1 cellular context compared by ENCODE assay signal in the genomic region with DNA sequence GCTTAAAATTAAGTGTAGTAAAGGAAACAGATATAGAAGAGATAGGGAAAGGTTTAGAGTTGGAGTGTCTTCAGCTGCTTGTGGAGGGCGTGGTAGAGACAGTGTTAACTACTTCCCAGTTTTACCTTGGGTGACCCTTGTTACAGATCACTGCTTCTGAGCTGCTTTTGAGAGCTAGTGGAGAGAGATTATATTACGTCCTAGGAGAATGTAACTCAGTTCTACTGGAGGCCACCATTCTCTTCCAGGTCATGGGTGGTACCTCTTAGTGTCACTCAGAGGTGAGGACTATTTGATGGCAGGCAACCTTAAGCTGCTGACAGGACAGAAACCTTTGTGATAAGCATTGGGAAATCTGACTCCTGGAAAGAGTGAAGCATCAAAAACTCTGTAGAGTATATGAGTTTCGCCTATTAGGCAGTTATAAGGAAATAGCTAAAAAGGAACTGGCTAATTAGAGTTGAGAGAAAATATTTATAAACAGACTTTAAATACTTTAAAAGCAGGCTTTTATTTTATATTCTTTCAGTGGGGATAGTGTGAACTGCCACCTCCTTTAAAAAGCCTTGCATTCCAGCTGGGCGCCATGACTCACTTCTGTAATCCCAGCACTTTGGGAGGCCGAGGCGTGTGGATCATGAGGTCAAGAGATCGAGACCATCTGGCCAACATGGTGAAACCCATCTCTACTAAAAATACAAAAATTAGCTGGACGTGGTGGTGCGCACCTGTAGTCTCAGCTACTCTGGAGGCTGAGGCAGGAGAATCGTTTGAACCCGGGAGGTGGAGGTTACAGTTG.
TF ChIP-seq lines count a peak whose summit lies in the region.

No MANE protein-coding gene starts in this region.

TF ChIP-seq in GM23338, 12 proteins besides CTCF, POLR2A, EP300 and RAD21 (continued from another document):
- TF ChIP-seq REST (IDR thresholded peaks at IDR 0.05; ENCODE audit: unreplicated experiment) = no peak
- TF ChIP-seq, protein P1, sequence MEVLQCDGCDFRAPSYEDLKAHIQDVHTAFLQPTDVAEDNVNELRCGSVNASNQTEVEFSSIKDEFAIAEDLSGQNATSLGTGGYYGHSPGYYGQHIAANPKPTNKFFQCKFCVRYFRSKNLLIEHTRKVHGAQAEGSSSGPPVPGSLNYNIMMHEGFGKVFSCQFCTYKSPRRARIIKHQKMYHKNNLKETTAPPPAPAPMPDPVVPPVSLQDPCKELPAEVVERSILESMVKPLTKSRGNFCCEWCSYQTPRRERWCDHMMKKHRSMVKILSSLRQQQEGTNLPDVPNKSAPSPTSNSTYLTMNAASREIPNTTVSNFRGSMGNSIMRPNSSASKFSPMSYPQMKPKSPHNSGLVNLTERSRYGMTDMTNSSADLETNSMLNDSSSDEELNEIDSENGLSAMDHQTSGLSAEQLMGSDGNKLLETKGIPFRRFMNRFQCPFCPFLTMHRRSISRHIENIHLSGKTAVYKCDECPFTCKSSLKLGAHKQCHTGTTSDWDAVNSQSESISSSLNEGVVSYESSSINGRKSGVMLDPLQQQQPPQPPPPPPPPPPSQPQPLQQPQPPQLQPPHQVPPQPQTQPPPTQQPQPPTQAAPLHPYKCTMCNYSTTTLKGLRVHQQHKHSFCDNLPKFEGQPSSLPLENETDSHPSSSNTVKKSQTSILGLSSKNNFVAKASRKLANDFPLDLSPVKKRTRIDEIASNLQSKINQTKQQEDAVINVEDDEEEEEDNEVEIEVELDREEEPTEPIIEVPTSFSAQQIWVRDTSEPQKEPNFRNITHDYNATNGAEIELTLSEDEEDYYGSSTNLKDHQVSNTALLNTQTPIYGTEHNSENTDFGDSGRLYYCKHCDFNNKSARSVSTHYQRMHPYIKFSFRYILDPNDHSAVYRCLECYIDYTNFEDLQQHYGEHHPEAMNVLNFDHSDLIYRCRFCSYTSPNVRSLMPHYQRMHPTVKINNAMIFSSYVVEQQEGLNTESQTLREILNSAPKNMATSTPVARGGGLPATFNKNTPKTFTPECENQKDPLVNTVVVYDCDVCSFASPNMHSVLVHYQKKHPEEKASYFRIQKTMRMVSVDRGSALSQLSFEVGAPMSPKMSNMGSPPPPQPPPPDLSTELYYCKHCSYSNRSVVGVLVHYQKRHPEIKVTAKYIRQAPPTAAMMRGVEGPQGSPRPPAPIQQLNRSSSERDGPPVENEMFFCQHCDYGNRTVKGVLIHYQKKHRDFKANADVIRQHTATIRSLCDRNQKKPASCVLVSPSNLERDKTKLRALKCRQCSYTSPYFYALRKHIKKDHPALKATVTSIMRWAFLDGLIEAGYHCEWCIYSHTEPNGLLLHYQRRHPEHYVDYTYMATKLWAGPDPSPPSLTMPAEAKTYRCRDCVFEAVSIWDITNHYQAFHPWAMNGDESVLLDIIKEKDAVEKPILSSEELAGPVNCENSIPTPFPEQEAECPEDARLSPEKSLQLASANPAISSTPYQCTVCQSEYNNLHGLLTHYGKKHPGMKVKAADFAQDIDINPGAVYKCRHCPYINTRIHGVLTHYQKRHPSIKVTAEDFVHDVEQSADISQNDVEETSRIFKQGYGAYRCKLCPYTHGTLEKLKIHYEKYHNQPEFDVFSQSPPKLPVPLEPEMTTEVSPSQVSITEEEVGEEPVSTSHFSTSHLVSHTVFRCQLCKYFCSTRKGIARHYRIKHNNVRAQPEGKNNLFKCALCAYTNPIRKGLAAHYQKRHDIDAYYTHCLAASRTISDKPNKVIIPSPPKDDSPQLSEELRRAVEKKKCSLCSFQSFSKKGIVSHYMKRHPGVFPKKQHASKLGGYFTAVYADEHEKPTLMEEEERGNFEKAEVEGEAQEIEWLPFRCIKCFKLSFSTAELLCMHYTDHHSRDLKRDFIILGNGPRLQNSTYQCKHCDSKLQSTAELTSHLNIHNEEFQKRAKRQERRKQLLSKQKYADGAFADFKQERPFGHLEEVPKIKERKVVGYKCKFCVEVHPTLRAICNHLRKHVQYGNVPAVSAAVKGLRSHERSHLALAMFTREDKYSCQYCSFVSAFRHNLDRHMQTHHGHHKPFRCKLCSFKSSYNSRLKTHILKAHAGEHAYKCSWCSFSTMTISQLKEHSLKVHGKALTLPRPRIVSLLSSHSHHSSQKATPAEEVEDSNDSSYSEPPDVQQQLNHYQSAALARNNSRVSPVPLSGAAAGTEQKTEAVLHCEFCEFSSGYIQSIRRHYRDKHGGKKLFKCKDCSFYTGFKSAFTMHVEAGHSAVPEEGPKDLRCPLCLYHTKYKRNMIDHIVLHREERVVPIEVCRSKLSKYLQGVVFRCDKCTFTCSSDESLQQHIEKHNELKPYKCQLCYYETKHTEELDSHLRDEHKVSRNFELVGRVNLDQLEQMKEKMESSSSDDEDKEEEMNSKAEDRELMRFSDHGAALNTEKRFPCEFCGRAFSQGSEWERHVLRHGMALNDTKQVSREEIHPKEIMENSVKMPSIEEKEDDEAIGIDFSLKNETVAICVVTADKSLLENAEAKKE (CRISPR knock-in tag; IDR thresholded peaks at IDR 0.05) = no peak
